ENCODE assay signal across 13 cellular contexts in genomic region chr7:126818393-126819196, GRCh38.
DNase-seq lines count a peak whose midpoint lies in the region; ATAC-seq and TF ChIP-seq lines count a peak whose summit lies in the region.
"Had no signal": no experiment of that assay in that cellular context is flagged by ENCODE, and none has a peak within 500 bp of the region (broad histone marks: within the 10 kb centered on the region; RNA-seq: fewer than 3 reads in every experiment).

No MANE protein-coding gene starts in this region.

- DNase-seq in M059J (ENCODE audit: low read depth) (peak; percentile 15), SK-N-MC (ENCODE audit: low read depth, low spot score) (peak; percentile 22), epithelial cell of esophagus (ENCODE audit: low read depth) (peak; percentile 10), left lobe of liver (ENCODE audit: low spot score) (no peak), HUDEP-2 (lab: John Stamatoyannopoulos, UW; ENCODE audit: unreplicated experiment in 76 of 76) (no peak), HuH-7.5 (ENCODE audit: low spot score) (no peak)
- DNase-seq in stimulated activated CD4-positive, alpha-beta T cell treated with anti-CD3 and anti-CD28 coated beads, Interleukin-4, amount 100 ng/mL, for 1 hour, result no peak
- DNase-seq: ACHN; BE2C; C1 segment of cervical spinal cord; Caco-2; CD4-positive, CD25-positive, alpha-beta regulatory T cell had no signal

- H3K9me3 ChIP-seq in SK-N-MC (ENCODE audit: low read depth, low read length), result no peaks in the 10 kb centered on the region
- H3K9me3 ChIP-seq: BE2C, Caco-2, HAP-1 had no signal

- no peak overlapping the region for H3K27ac ChIP-seq in SK-N-MC

- no peak for TF ChIP-seq CTCF in epithelial cell of esophagus (IDR thresholded peaks at IDR 0.05; ENCODE audit: insufficient read depth, low read depth, low read length, missing control alignments)

- no peaks in the 10 kb centered on the region for H3K36me3 ChIP-seq in SK-N-MC (ENCODE audit: insufficient read depth, low read length)
- H3K36me3 ChIP-seq: BE2C, HAP-1 had no signal

- ATAC-seq in left lobe of liver, result peak; percentile 81

- H3K9ac ChIP-seq in SK-N-MC (ENCODE audit: insufficient read length), result no peak overlapping the region

- H3K4me3 ChIP-seq in SK-N-MC (no peak overlapping the region), epithelial cell of esophagus (ENCODE audit: low read length) (no peak overlapping the region)
- H3K4me3 ChIP-seq: HAP-1 had no signal

Comparison
In these comparisons a context has a peak if more than half of its experiments do, and no peak if none do; other contexts are left out.
1. DNase-seq: peak in M059J (single experiment), SK-N-MC (single experiment) and epithelial cell of esophagus (single experiment); none in left lobe of liver (single experiment), HUDEP-2 (0 of 76), stimulated activated CD4-positive, alpha-beta T cell treated with anti-CD3 and anti-CD28 coated beads, Interleukin-4, amount 100 ng/mL, for 1 hour (single experiment) and HuH-7.5 (single experiment).